In genomic region chr16:84380405-84380804, GRCh38 we compare ENCODE assay signal across 20 cellular contexts. TPM values are rescaled to one million over a fixed set of nuclear protein-coding genes. Genes with fewer than 3 reads are reported as not detected.
DNase-seq lines count a peak whose midpoint lies in the region; ATAC-seq and TF ChIP-seq lines count a peak whose summit lies in the region.
"Had no signal": no experiment of that assay in that cellular context is flagged by ENCODE, and none has a peak within 500 bp of the region (broad histone marks: within the 10 kb centered on the region; RNA-seq: fewer than 3 reads in every experiment).

No MANE protein-coding gene starts in this region.

- no peak overlapping the region for H3K4me3 ChIP-seq in HL-60 (replicated peaks; ENCODE audit: insufficient read depth, low read length)
- no peak overlapping the region for H3K4me3 ChIP-seq in prostate gland
- H3K4me3 ChIP-seq in testis = no peak overlapping the region
- H3K4me3 ChIP-seq: ascending aorta, left ventricle myocardium inferior had no signal

- H3K4me1 Mint-ChIP-seq in activated CD8-positive, alpha-beta T cell treated with anti-CD3 and anti-CD28 coated beads, Interleukin-2, amount 10 ng/mL, durations not matched to agents 7 days and 5 days (ENCODE audit: low read depth) = peaks cover 12% of the 10 kb centered on the region

- H3K9me3 Mint-ChIP-seq in activated CD8-positive, alpha-beta T cell treated with anti-CD3 and anti-CD28 coated beads, Interleukin-2, amount 10 ng/mL, durations not matched to agents 7 days and 5 days (ENCODE audit: insufficient read depth) = peaks cover 7% of the 10 kb centered on the region

- H3K4me1 ChIP-seq in prostate gland (replicated peaks) (no peaks in the 10 kb centered on the region), testis (no peaks in the 10 kb centered on the region)
- H3K4me1 ChIP-seq: ascending aorta, left ventricle myocardium inferior had no signal

- POLR2A ChIA-PET in activated CD8-positive, alpha-beta T cell treated with anti-CD3 and anti-CD28 coated beads, Interleukin-2, amount 10 ng/mL, durations not matched to agents 7 days and 5 days (lab: Charles Lee) = no interaction called here

- no peaks in the 10 kb centered on the region for H3K36me3 Mint-ChIP-seq in activated CD8-positive, alpha-beta T cell treated with anti-CD3 and anti-CD28 coated beads, Interleukin-2, amount 10 ng/mL, durations not matched to agents 7 days and 5 days (ENCODE audit: low read depth)
- H3K36me3 Mint-ChIP-seq: CD14-positive monocyte; naive thymus-derived CD4-positive, alpha-beta T cell had no signal

- H3K27me3 Mint-ChIP-seq in activated CD8-positive, alpha-beta T cell treated with anti-CD3 and anti-CD28 coated beads, Interleukin-2, amount 10 ng/mL, durations not matched to agents 7 days and 5 days (ENCODE audit: low read depth) = peaks cover 18% of the 10 kb centered on the region

- H3K27ac ChIP-seq in HL-60 (replicated peaks) (no peak overlapping the region), prostate gland (peak overlapping the region; percentile 40 to 41), testis (no peak overlapping the region)
- H3K27ac ChIP-seq: ascending aorta, left ventricle myocardium inferior had no signal

- DNase-seq in HL-60 (ENCODE audit: low read depth in 1 of 2, low spot score in 1 of 2) = peak; percentile 16 to 65
- peak; percentile 65 for DNase-seq in NOMO-1 treated with DMSO at 0.1 percent for 48 hours (lab: John Stamatoyannopoulos, UW; ENCODE audit: unreplicated experiment)
- peak; percentile 56 for DNase-seq in activated CD8-positive, alpha-beta T cell treated with anti-CD3 and anti-CD28 coated beads, Interleukin-2, amount 10 ng/mL, durations not matched to agents 7 days and 5 days
- peak; percentile 41 for DNase-seq in prostate gland (ENCODE audit: low spot score)
- no peak for DNase-seq in NCI-H2171 treated with DMSO at 0.1 percent for 48 hours (lab: John Stamatoyannopoulos, UW)
- no peak for DNase-seq in epidermal melanocyte (ENCODE audit: insufficient read length, low spot score)
- DNase-seq in testis = no peak
- DNase-seq: DMS79; HFFc6; KG1; left ventricle myocardium inferior; naive thymus-derived CD4-positive, alpha-beta T cell; NCI-H1930; stimulated activated CD4-positive, alpha-beta T cell treated with anti-CD3 and anti-CD28 coated beads, Interleukin-15, amount 100 ng/mL, for 24 hours had no signal

- TF ChIP-seq CTCF in HL-60 (IDR thresholded peaks at IDR 0.05; ENCODE audit: insufficient read depth, low read length) (no peak), prostate gland (IDR thresholded peaks at IDR 0.05) (no peak), testis (IDR thresholded peaks at IDR 0.05) (no peak)

- intact Hi-C loops in prostate gland (cut with DNase I) = no loop called here
- intact Hi-C loops in testis (cut with DNase I; ENCODE audit: low total_unique reads) = no loop called here

- no peaks in the 10 kb centered on the region for H3K9me3 ChIP-seq in prostate gland
- no peaks in the 10 kb centered on the region for H3K9me3 ChIP-seq in testis

- H3K27me3 ChIP-seq in HL-60 (ENCODE audit: insufficient read depth, poor library complexity, severe bottlenecking) (no peaks in the 10 kb centered on the region), prostate gland (replicated peaks; ENCODE audit: insufficient read depth) (no peaks in the 10 kb centered on the region), testis (no peaks in the 10 kb centered on the region)
- H3K27me3 ChIP-seq: ascending aorta had no signal

- peak; percentile 61 for ATAC-seq in activated CD8-positive, alpha-beta T cell treated with anti-CD3 and anti-CD28 coated beads, Interleukin-2, amount 10 ng/mL, durations not matched to agents 7 days and 5 days
- ATAC-seq: naive thymus-derived CD4-positive, alpha-beta T cell had no signal

- 48% methylated on average over 8 of the region's 8 CpGs for whole genome bisulfite sequencing in prostate gland
- 73 to 75% methylated on average over 8 of the region's 8 CpGs for WGBS in testis, 2 donors

- TF ChIP-seq POLR2A in prostate gland (IDR thresholded peaks at IDR 0.05) = no peak
- no peak for TF ChIP-seq POLR2A in testis (IDR thresholded peaks at IDR 0.05)

- no peak overlapping the region for H3K4me3 Mint-ChIP-seq in activated CD8-positive, alpha-beta T cell treated with anti-CD3 and anti-CD28 coated beads, Interleukin-2, amount 10 ng/mL, durations not matched to agents 7 days and 5 days
- H3K4me3 Mint-ChIP-seq: dendritic cell treated with granulocyte-macrophage colony-stimulating factor and Interleukin-4, amounts not matched to agents 40 ng/mL and 50 ng/mL, for 4 days; HFFc6; naive thymus-derived CD4-positive, alpha-beta T cell had no signal

- no peak overlapping the region for H3K27ac Mint-ChIP-seq in activated CD8-positive, alpha-beta T cell treated with anti-CD3 and anti-CD28 coated beads, Interleukin-2, amount 10 ng/mL, durations not matched to agents 7 days and 5 days
- H3K27ac Mint-ChIP-seq: CD14-positive monocyte; dendritic cell treated with granulocyte-macrophage colony-stimulating factor and Interleukin-4, amounts not matched to agents 40 ng/mL and 50 ng/mL, for 4 days; HFFc6 had no signal

- CTCF ChIA-PET in activated CD8-positive, alpha-beta T cell treated with anti-CD3 and anti-CD28 coated beads, Interleukin-2, amount 10 ng/mL, durations not matched to agents 7 days and 5 days (lab: Charles Lee) = no interaction called here

- H3K36me3 ChIP-seq in prostate gland (no peaks in the 10 kb centered on the region), testis (ENCODE audit: low read depth, missing control alignments) (no peaks in the 10 kb centered on the region)
- H3K36me3 ChIP-seq: ascending aorta, left ventricle myocardium inferior had no signal

RNA-seq across cellular contexts. Expression of gene ATP2C2, which starts 12.1 kb away (rescaled TPM):
- not detected for total RNA-seq in activated CD8-positive, alpha-beta T cell treated with anti-CD3 and anti-CD28 coated beads, Interleukin-2, amount 10 ng/mL, durations not matched to agents 7 days and 5 days
- total RNA-seq in prostate gland (10 to 100 TPM; 43.7 to 56.1 TPM), testis (1 to 10 TPM; 1.1 to 3.0 TPM)
- polyA plus RNA-seq in testis (ENCODE audit: insufficient read depth, low read depth, low replicate concordance) = 5.8 TPM
- total RNA-seq: ascending aorta; fibroblast of lung; HFFc6; left ventricle myocardium inferior; naive thymus-derived CD4-positive, alpha-beta T cell; subcutaneous adipose tissue; T-helper 2 cell treated with Interferon-gamma antibody and Interleukin-4, amounts not matched to agents 100 ng/mL and 5 ng/mL, for 36 hours had no signal
- polyA plus RNA-seq: CD14-positive monocyte, fibroblast of lung had no signal

Comparison
In these comparisons a context has a peak if more than half of its experiments do, and no peak if none do; other contexts are left out.
1. DNase-seq: peak in HL-60 (2 of 2), NOMO-1 treated with DMSO at 0.1 percent for 48 hours (single experiment), activated CD8-positive, alpha-beta T cell treated with anti-CD3 and anti-CD28 coated beads, Interleukin-2, amount 10 ng/mL, durations not matched to agents 7 days and 5 days (single experiment) and prostate gland (single experiment); none in NCI-H2171 treated with DMSO at 0.1 percent for 48 hours (single experiment), epidermal melanocyte (single experiment) and testis (single experiment).
2. H3K27ac ChIP-seq: peak in prostate gland (2 of 2); none in HL-60 (single experiment) and testis (0 of 2).
3. RNA of gene ATP2C2, which starts 12.1 kb away (total RNA-seq): 43.7 to 56.1 TPM in prostate gland; 1.1 to 3.0 TPM in testis and not detected in activated CD8-positive, alpha-beta T cell treated with anti-CD3 and anti-CD28 coated beads, Interleukin-2, amount 10 ng/mL, durations not matched to agents 7 days and 5 days; every median in the first group is over 10 times any median in the second.